In the genomic region with DNA sequence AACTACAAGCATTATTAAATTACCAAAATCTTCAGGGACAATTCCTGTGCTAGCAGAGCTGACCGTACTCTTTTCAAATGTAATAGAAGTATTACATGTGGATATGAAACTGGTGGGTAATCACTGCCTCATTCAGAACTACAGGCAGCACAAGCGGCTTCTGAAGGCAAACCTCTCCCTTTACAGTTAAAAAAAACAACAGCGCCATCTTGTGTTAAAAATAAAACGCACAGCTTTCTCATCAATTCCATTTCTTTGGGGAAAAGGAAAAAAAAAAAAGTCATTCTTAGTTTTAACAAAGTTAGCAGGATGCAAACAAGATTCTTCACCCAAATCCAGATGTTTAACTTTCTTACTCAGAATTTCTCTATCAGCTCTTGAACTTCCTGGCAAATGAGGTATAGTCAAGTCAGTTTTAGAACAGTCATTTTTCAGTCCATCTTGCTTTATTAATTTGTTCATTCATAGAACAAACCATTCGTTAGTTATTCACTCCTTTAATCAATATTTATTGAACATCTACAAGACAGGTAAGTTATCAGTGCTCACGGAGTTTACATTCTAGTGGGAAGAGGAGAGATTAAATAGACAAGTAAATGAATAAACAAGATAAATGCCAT, we compare ENCODE assay signal across 8 cellular contexts.
DNase-seq lines count a peak whose midpoint lies in the region; ATAC-seq and TF ChIP-seq lines count a peak whose summit lies in the region.

No MANE protein-coding gene starts in this region.

- POLR2A ChIA-PET in RWPE1 (lab: Yijun Ruan, JAX; ENCODE audit: low non-redundant PET), result no interaction called here

- TF ChIP-seq CTCF in LNCaP clone FGC (IDR thresholded peaks at IDR 0.05; ENCODE audit: control insufficient read depth, extremely low read depth, insufficient read depth), result peak; percentile 70
- TF ChIP-seq CTCF in RWPE1 (conservative IDR thresholded peaks at IDR 0.05; ENCODE audit: low read depth), result peak; percentile 74
- TF ChIP-seq CTCF in ovary (IDR thresholded peaks at IDR 0.05), result peak in 2 of 3 donors; percentile 13 to 24

- no peak overlapping the region for H3K27ac ChIP-seq in RWPE1
- H3K27ac ChIP-seq in ovary, result no peak overlapping the region

- TF ChIP-seq POLR2A in ovary (IDR thresholded peaks at IDR 0.05), result no peak

- H3K4me3 ChIP-seq in LNCaP clone FGC (ENCODE audit: low read depth, low read length) (no peak overlapping the region), ovary (no peak overlapping the region)

- intact Hi-C loops in ovary (cut with DNase I), result no loop called here

- DNase-seq in DMS 273 (lab: John Stamatoyannopoulos, UW; ENCODE audit: unreplicated experiment) (peak; percentile 75), DMS 273 treated with DMSO at 0.1 percent for 48 hours (lab: John Stamatoyannopoulos, UW) (no peak), LNCaP clone FGC (ENCODE audit: low read depth) (peak; percentile 2), RWPE1 (ENCODE audit: low spot score) (peak; percentile 13), fibroblast of peridontal ligament (ENCODE audit: extremely low read depth) (peak; percentile 75), ovary (no peak)

- no peak for TF ChIP-seq EP300 in ovary (IDR thresholded peaks at IDR 0.05)

- 13 to 16% (median 16%) methylated on average over 6 of the region's 6 CpGs for WGBS in ovary, 3 donors

- no peaks in the 10 kb centered on the region for H3K36me3 ChIP-seq in ovary

- no peaks in the 10 kb centered on the region for H3K27me3 ChIP-seq in ovary

- H3K9me3 ChIP-seq in ovary, result no peaks in the 10 kb centered on the region

- CTCF ChIA-PET in RWPE1 (lab: Yijun Ruan, JAX), result interaction anchor here (0.6 to 1.0 kb wide), 13 partner anchors 57 to 1486 kb away, joined by 3 to 7 read pairs (median 4); no protein-coding TSS in a partner anchor

- no peaks in the 10 kb centered on the region for H3K4me1 ChIP-seq in ovary (ENCODE audit: insufficient read depth)

- peak; percentile 72 for ATAC-seq in GM21526 (IDR thresholded peaks at IDR 0.05; ENCODE audit: low FRiP score, unreplicated experiment)
- ATAC-seq in activated CD4-positive, CD25-positive, alpha-beta regulatory T cell treated with anti-CD3 and anti-CD28 coated beads, Interleukin-2, amount 50 U/mL, for 24 hours, result no peak

Comparison
In these comparisons a context has a peak if more than half of its experiments do, and no peak if none do; other contexts are left out.
1. DNase-seq: peak in DMS 273 (single experiment), LNCaP clone FGC (single experiment), RWPE1 (single experiment) and fibroblast of peridontal ligament (single experiment); none in DMS 273 treated with DMSO at 0.1 percent for 48 hours (single experiment) and ovary (0 of 5).
2. CTCF ChIP-seq: peak in every context shown above with its lines; median percentile 74 in RWPE1; 70 in LNCaP clone FGC; 18 in ovary.